20 cellular contexts compared by ENCODE assay signal in genomic region chr19:29702958-29703320, GRCh38. TPM values are rescaled to one million over a fixed set of nuclear protein-coding genes. Genes with fewer than 3 reads are reported as not detected.
DNase-seq lines count a peak whose midpoint lies in the region; ATAC-seq, FAIRE-seq and TF ChIP-seq lines count a peak whose summit lies in the region.
"Had no signal": no experiment of that assay in that cellular context is flagged by ENCODE, and none has a peak within 500 bp of the region (broad histone marks: within the 10 kb centered on the region; RNA-seq: fewer than 3 reads in every experiment).

No MANE protein-coding gene starts in this region.

- H3K4me3 Mint-ChIP-seq in MCF 10A (ENCODE audit: unreplicated experiment) = no peak overlapping the region
- no peak overlapping the region for H3K4me3 Mint-ChIP-seq in neural progenitor cell
- H3K4me3 Mint-ChIP-seq: B cell; CD4-positive, alpha-beta memory T cell; GM23338 had no signal

- no peaks in the 10 kb centered on the region for H3K9me3 ChIP-seq in right lobe of liver
- H3K9me3 ChIP-seq in HepG2 (ENCODE audit: low read length) = no peaks in the 10 kb centered on the region
- H3K9me3 ChIP-seq in spleen = no peaks in the 10 kb centered on the region
- no peaks in the 10 kb centered on the region for H3K9me3 ChIP-seq in neural progenitor cell (ENCODE audit: low read depth)

- H3K9me3 Mint-ChIP-seq in MCF 10A (ENCODE audit: unreplicated experiment) = no peaks in the 10 kb centered on the region
- no peaks in the 10 kb centered on the region for H3K9me3 Mint-ChIP-seq in neural progenitor cell
- H3K9me3 Mint-ChIP-seq: CD4-positive, alpha-beta memory T cell had no signal

- H3K4me1 Mint-ChIP-seq in MCF 10A (ENCODE audit: insufficient read depth, unreplicated experiment) (no peaks in the 10 kb centered on the region), neural progenitor cell (no peaks in the 10 kb centered on the region)
- H3K4me1 Mint-ChIP-seq: GM23338 had no signal

- POLR2A ChIA-PET in HepG2 (lab: Yijun Ruan, JAX) = interaction anchor here (0.9 kb wide), 1 partner anchor 13 kb away, joined by 4 read pairs; no protein-coding TSS in a partner anchor
- POLR2A ChIA-PET in MCF 10A (lab: Yijun Ruan, JAX) = no interaction called here

- H3K9ac ChIP-seq in HepG2 (ENCODE audit: insufficient read depth, low read depth, low read length) (no peak overlapping the region), neural progenitor cell (no peak overlapping the region)

- peak; percentile 11 to 64 (median 37) for ATAC-seq in right lobe of liver
- no peak for ATAC-seq in HepG2
- ATAC-seq: GM23338 had no signal

- H3K27ac ChIP-seq in right lobe of liver (no peak overlapping the region), HepG2 (ENCODE audit: extremely low read length, insufficient read depth, low read length) (no peak overlapping the region), spleen (no peak overlapping the region), neural progenitor cell (no peak overlapping the region)
- H3K27ac ChIP-seq: C4-2B, HL-60 had no signal

- H3K36me3 ChIP-seq in right lobe of liver (peaks cover 0 to 17% (median 10%) of the 10 kb centered on the region in 4 donors), HepG2 (replicated peaks in 1 of 2; ENCODE audit: control insufficient read depth in 1 of 2, insufficient read depth in 2 of 2, low read length in 2 of 2) (peaks cover 2 to 29% of the 10 kb centered on the region in 2 experiments; a peak in 3 of 5 replicates), spleen (peaks cover 0 to 73% (median 48%) of the 10 kb centered on the region in 6 donors), neural progenitor cell (no peaks in the 10 kb centered on the region)

- H4K20me1 ChIP-seq in HepG2 (ENCODE audit: insufficient read depth, low read length) (no peaks in the 10 kb centered on the region), neural progenitor cell (ENCODE audit: low read depth) (no peaks in the 10 kb centered on the region)

- H3K4me3 ChIP-seq in right lobe of liver = no peak overlapping the region
- no peak overlapping the region for H3K4me3 ChIP-seq in HepG2 (replicated peaks in 1 of 3; ENCODE audit: insufficient read depth in 1 of 3, low read depth in 2 of 3, low read length in 3 of 3)
- H3K4me3 ChIP-seq in spleen = no peak overlapping the region
- no peak overlapping the region for H3K4me3 ChIP-seq in neural progenitor cell
- H3K4me3 ChIP-seq: GM23338 had no signal

- WGBS in right lobe of liver (ENCODE audit: insufficient coverage, low coverage, low lambda C conversion rate, missing lambda C conversion rate) = 46% methylated on average over 6 of the region's 9 CpGs
- 98% methylated on average over 7 of the region's 9 CpGs for WGBS in HepG2 (ENCODE audit: low lambda C conversion rate)
- 94 to 100% (median 95%) methylated on average over 2 to 9 of the region's 9 CpGs for WGBS in spleen, 5 donors

- CTCF ChIA-PET in HepG2 (lab: Yijun Ruan, JAX; ENCODE audit: low intra/inter-chr PET ratio, low total read pairs) = no interaction called here
- CTCF ChIA-PET in MCF 10A (lab: Yijun Ruan, JAX) = no interaction called here

- no peak for TF ChIP-seq RAD21 in HepG2 (CRISPR knock-in tag; IDR thresholded peaks at IDR 0.05)

- BruUV-seq in HepG2 (replicated peaks; lab: Mats Ljungman, UMichigan) = no TSS peak
- no TSS peak for BruUV-seq in MCF 10A (replicated peaks; lab: Mats Ljungman, UMichigan)

- TF ChIP-seq EP300 in HepG2 (IDR thresholded peaks at IDR 0.05; ENCODE audit: low read depth in 2 of 2, low read length in 2 of 2) (no peak), HepG2 (CRISPR knock-in tag; IDR thresholded peaks at IDR 0.05; ENCODE audit: borderline replicate concordance) (no peak)

- in situ Hi-C loops in HepG2 (cut with HindIII; ENCODE audit: extremely low pct_ligation_motif_present, low pct_unique_long_range_greater_than_20kb) = no loop called here

- no peak for TF ChIP-seq POLR2A in right lobe of liver (IDR thresholded peaks at IDR 0.05)
- TF ChIP-seq POLR2A in HepG2 (IDR thresholded peaks at IDR 0.05; ENCODE audit: insufficient read depth in 1 of 2, low read depth in 2 of 2, low read length in 2 of 2) = no peak
- TF ChIP-seq POLR2A in spleen (IDR thresholded peaks at IDR 0.05) = no peak

- no peak overlapping the region for H3K27ac Mint-ChIP-seq in MCF 10A (ENCODE audit: low read depth, unreplicated experiment)
- no peak overlapping the region for H3K27ac Mint-ChIP-seq in neural progenitor cell
- H3K27ac Mint-ChIP-seq: B cell; CD4-positive, alpha-beta memory T cell; GM23338 had no signal

- no peaks in the 10 kb centered on the region for H3K27me3 ChIP-seq in right lobe of liver
- no peaks in the 10 kb centered on the region for H3K27me3 ChIP-seq in HepG2 (ENCODE audit: control insufficient read depth in 1 of 2, insufficient read depth in 2 of 2, low read length in 2 of 2)
- H3K27me3 ChIP-seq in spleen (replicated peaks in 1 of 7) = no peaks in the 10 kb centered on the region
- H3K27me3 ChIP-seq in neural progenitor cell = no peaks in the 10 kb centered on the region

- H3K4me2 ChIP-seq in HepG2 (ENCODE audit: low read depth, low read length) (no peak overlapping the region), neural progenitor cell (no peak overlapping the region)
- H3K4me2 ChIP-seq: GM23338 had no signal

- H2AFZ ChIP-seq in HepG2 (ENCODE audit: low read length) (no peak overlapping the region), neural progenitor cell (replicated peaks) (no peak overlapping the region)
- H2AFZ ChIP-seq: GM23338 had no signal

- H3K36me3 Mint-ChIP-seq in MCF 10A (ENCODE audit: insufficient read depth, unreplicated experiment) = peaks cover 48% of the 10 kb centered on the region
- H3K36me3 Mint-ChIP-seq in neural progenitor cell = peaks cover 2% of the 10 kb centered on the region

- H3K4me1 ChIP-seq in right lobe of liver (peaks cover 0 to 22% (median 0%) of the 10 kb centered on the region in 4 donors), HepG2 (ENCODE audit: insufficient read depth, low read length) (peaks cover 21% of the 10 kb centered on the region), spleen (peaks cover 0 to 28% (median 8%) of the 10 kb centered on the region in 6 donors), neural progenitor cell (peaks cover 8% of the 10 kb centered on the region)

- intact Hi-C loops in right lobe of liver (cut with DNase I) = no loop called here
- intact Hi-C loops in HepG2 (cut with micrococcal nuclease; ENCODE audit: unreplicated experiment) = no loop called here
- intact Hi-C loops in posterior vena cava (cut with DNase I) = no loop called here
- intact Hi-C loops in spleen (cut with DNase I; ENCODE audit: low total_unique reads) = no loop called here
- intact Hi-C loops in MCF 10A (cut with micrococcal nuclease) = no loop called here

- H3K79me2 ChIP-seq in HepG2 (ENCODE audit: insufficient read depth, low read length) (no peaks in the 10 kb centered on the region), neural progenitor cell (ENCODE audit: low read depth) (no peaks in the 10 kb centered on the region)

- FAIRE-seq in HepG2 (lab: Jason Lieb, UNC) = no peak
- FAIRE-seq: A204.1, D721Med, G401.6, GM12891 had no signal

- no peaks in the 10 kb centered on the region for H3F3A ChIP-seq in neural progenitor cell (ENCODE audit: low read depth)

- H3K27me3 Mint-ChIP-seq in MCF 10A (ENCODE audit: insufficient read depth, unreplicated experiment) (no peaks in the 10 kb centered on the region), neural progenitor cell (ENCODE audit: insufficient read depth, low read depth) (no peaks in the 10 kb centered on the region)
- H3K27me3 Mint-ChIP-seq: B cell; CD4-positive, alpha-beta memory T cell had no signal

- TF ChIP-seq CTCF in right lobe of liver (IDR thresholded peaks at IDR 0.05) (no peak), HepG2 (CRISPR knock-in tag; IDR thresholded peaks at IDR 0.05) (no peak), spleen (IDR thresholded peaks at IDR 0.05 in 8 of 11, conservative IDR thresholded peaks at IDR 0.05 in 3 of 11) (no peak), MCF 10A (IDR thresholded peaks at IDR 0.05; ENCODE audit: unreplicated experiment) (no peak), neural progenitor cell (IDR thresholded peaks at IDR 0.05) (no peak)

- no peak for DNase-seq in right lobe of liver
- no peak for DNase-seq in HepG2 (ENCODE audit: low spot score)
- DNase-seq in posterior vena cava (ENCODE audit: low spot score) = peak; percentile 22
- peak; percentile 56 for DNase-seq in spleen
- DNase-seq in MCF 10A (ENCODE audit: unreplicated experiment) = no peak
- no peak for DNase-seq in NCI-H146 treated with DMSO at 0.1 percent for 48 hours (lab: John Stamatoyannopoulos, UW; ENCODE audit: unreplicated experiment)
- no peak for DNase-seq in neural progenitor cell (ENCODE audit: low spot score)
- DNase-seq: CD4-positive, alpha-beta memory T cell; DMS153; DMS79 treated with DMSO at 0.1 percent for 48 hours; EL; H7 had no signal

RNA-seq across cellular contexts. Expression of gene C19orf12, which starts 12.1 kb away (rescaled TPM):
- total RNA-seq in right lobe of liver (10 to 100 TPM; 35.2 to 62.8 (median 52.4) TPM), HepG2 (2016; rRNA removed; fragmentation: Illumina TruSeq; extraction: Trizol) (34.4 and 34.8 TPM in 2 replicates), posterior vena cava (10 to 100 TPM; 26.7 to 29.8 TPM), spleen (10 to 100 TPM; 24.2 to 36.9 (median 30.2) TPM), MCF 10A (2022) (20.2 and 21.6 TPM in 2 replicates), neural progenitor cell (ENCODE audit: low replicate concordance) (27.5 and 28.2 TPM in 2 replicates)
- total RNA-seq in HepG2 (2016; cell fraction: cytosol; rRNA removed; fragmentation: Illumina TruSeq; extraction: Trizol; ENCODE audit: low read depth) = 28.6 and 28.9 TPM in 2 replicates
- 29.0 and 35.2 TPM in 2 replicates for total RNA-seq in HepG2 (2016; cell fraction: insoluble cytoplasmic fraction; rRNA removed; fragmentation: Illumina TruSeq; extraction: Trizol)
- total RNA-seq in HepG2 (2016; cell fraction: membrane; rRNA removed; fragmentation: Illumina TruSeq; extraction: Trizol) = 73.3 and 76.2 TPM in 2 replicates
- 17.3 and 21.4 TPM in 2 replicates for total RNA-seq in HepG2 (2016; cell fraction: nucleus; rRNA removed; fragmentation: Illumina TruSeq; extraction: Trizol)
- polyA plus RNA-seq in HepG2 (2011; rRNA removed) (17.7 and 19.6 TPM in 2 replicates), spleen (10 to 100 TPM; 13.8 to 19.3 (median 13.9) TPM)
- polyA plus RNA-seq in HepG2 (2011; cell fraction: cytosol; rRNA removed) = 18.1 TPM in 2 replicates
- 13.1 and 14.3 TPM in 2 replicates for polyA plus RNA-seq in HepG2 (2011; cell fraction: nucleus; rRNA removed)
- polyA plus RNA-seq in HepG2 (2012) = 15.9 and 18.6 TPM in 2 replicates
- polyA plus RNA-seq in HepG2 (2016; cell fraction: cytosol; fragmentation: Illumina TruSeq; extraction: Trizol; ENCODE audit: low read depth) = 37.7 and 38.6 TPM in 2 replicates
- 28.6 and 34.2 TPM in 2 replicates for polyA plus RNA-seq in HepG2 (2016; cell fraction: insoluble cytoplasmic fraction; fragmentation: Illumina TruSeq; extraction: Trizol; ENCODE audit: low read depth)
- polyA plus RNA-seq in HepG2 (2016; cell fraction: membrane; fragmentation: Illumina TruSeq; extraction: Trizol; ENCODE audit: low read depth) = 64.1 and 65.3 TPM in 2 replicates
- 29.3 and 31.8 TPM in 2 replicates for polyA plus RNA-seq in HepG2 (2016; cell fraction: nucleus; fragmentation: Illumina TruSeq; extraction: Trizol; ENCODE audit: insufficient read depth, low read depth)
- 5.1 and 12.9 TPM in 2 replicates for polyA minus RNA-seq in HepG2 (2011; rRNA and poly(A)+ RNA removed; ENCODE audit: low replicate concordance)
- polyA minus RNA-seq in HepG2 (2011; cell fraction: cytosol; rRNA and poly(A)+ RNA removed) = 8.3 and 8.7 TPM in 2 replicates
- polyA minus RNA-seq in HepG2 (2011; cell fraction: nucleus; rRNA and poly(A)+ RNA removed) = 6.7 and 10.4 TPM in 2 replicates

RNA-seq across cellular contexts. Expression of gene PLEKHF1, which starts 37.7 kb away (rescaled TPM):
- total RNA-seq in right lobe of liver (10 to 100 TPM in 2 of 6 experiments, 1 to 10 TPM in 4; 5.6 to 13.8 (median 9.8) TPM), HepG2 (2016; rRNA removed; fragmentation: Illumina TruSeq; extraction: Trizol) (3.2 and 3.8 TPM in 2 replicates), posterior vena cava (10 to 100 TPM; 20.7 to 21.0 TPM), spleen (10 to 100 TPM; 12.4 to 28.0 (median 18.5) TPM), MCF 10A (2022) (2.9 and 9.6 TPM in 2 replicates), neural progenitor cell (ENCODE audit: low replicate concordance) (1.2 and 1.4 TPM in 2 replicates)
- total RNA-seq in HepG2 (2016; cell fraction: cytosol; rRNA removed; fragmentation: Illumina TruSeq; extraction: Trizol; ENCODE audit: low read depth) = 1.5 TPM in 2 replicates
- 3.0 and 4.1 TPM in 2 replicates for total RNA-seq in HepG2 (2016; cell fraction: insoluble cytoplasmic fraction; rRNA removed; fragmentation: Illumina TruSeq; extraction: Trizol)
- 2.6 and 2.8 TPM in 2 replicates for total RNA-seq in HepG2 (2016; cell fraction: membrane; rRNA removed; fragmentation: Illumina TruSeq; extraction: Trizol)
- 1.9 and 2.3 TPM in 2 replicates for total RNA-seq in HepG2 (2016; cell fraction: nucleus; rRNA removed; fragmentation: Illumina TruSeq; extraction: Trizol)
- polyA plus RNA-seq in HepG2 (2011; rRNA removed) (2.9 TPM in 2 replicates), spleen (10 to 100 TPM in 2 of 3 donors, 1 to 10 TPM in 1; 9.7 to 18.6 (median 10.7) TPM)
- polyA plus RNA-seq in HepG2 (2011; cell fraction: cytosol; rRNA removed) = 1.7 and 4.1 TPM in 2 replicates
- polyA plus RNA-seq in HepG2 (2011; cell fraction: nucleus; rRNA removed) = 3.9 and 4.0 TPM in 2 replicates
- 0.71 and 1.4 TPM in 2 replicates for polyA plus RNA-seq in HepG2 (2012)
- 0.36 and 0.54 TPM in 2 replicates for polyA plus RNA-seq in HepG2 (2016; cell fraction: cytosol; fragmentation: Illumina TruSeq; extraction: Trizol; ENCODE audit: low read depth)
- 2.4 and 2.7 TPM in 2 replicates for polyA plus RNA-seq in HepG2 (2016; cell fraction: insoluble cytoplasmic fraction; fragmentation: Illumina TruSeq; extraction: Trizol; ENCODE audit: low read depth)
- polyA plus RNA-seq in HepG2 (2016; cell fraction: membrane; fragmentation: Illumina TruSeq; extraction: Trizol; ENCODE audit: low read depth) = 1.1 and 1.4 TPM in 2 replicates
- polyA plus RNA-seq in HepG2 (2016; cell fraction: nucleus; fragmentation: Illumina TruSeq; extraction: Trizol; ENCODE audit: insufficient read depth, low read depth) = 2.7 TPM in 2 replicates
- 2.0 and 6.9 TPM in 2 replicates for polyA minus RNA-seq in HepG2 (2011; rRNA and poly(A)+ RNA removed; ENCODE audit: low replicate concordance)
- polyA minus RNA-seq in HepG2 (2011; cell fraction: cytosol; rRNA and poly(A)+ RNA removed) = 1.5 and 3.6 TPM in 2 replicates
- polyA minus RNA-seq in HepG2 (2011; cell fraction: nucleus; rRNA and poly(A)+ RNA removed) = 2.1 and 3.0 TPM in 2 replicates

Comparison
In these comparisons a context has a peak if more than half of its experiments do, and no peak if none do; other contexts are left out.
1. DNase-seq: peak in posterior vena cava (single experiment) and spleen (single experiment); none in right lobe of liver (0 of 3), HepG2 (single experiment), MCF 10A (single experiment), NCI-H146 treated with DMSO at 0.1 percent for 48 hours (single experiment) and neural progenitor cell (single experiment).